8 cellular contexts compared by ENCODE assay signal in genomic region chr12:98513379-98514318, GRCh38. TPM values are rescaled to one million over a fixed set of nuclear protein-coding genes. Genes with fewer than 3 reads are reported as not detected.
DNase-seq lines count a peak whose midpoint lies in the region; ATAC-seq and TF ChIP-seq lines count a peak whose summit lies in the region.

No MANE protein-coding gene starts in this region.

- peak overlapping the region; percentile 98 to 99 (median 99) for H3K4me3 Mint-ChIP-seq in IgD-negative memory B cell
- H3K4me3 Mint-ChIP-seq in activated T-helper 1 cell treated with anti-CD3 and anti-CD28 coated beads, Interleukin-12 subunit alpha, Interleukin-12 subunit beta, Interleukin-2, Interleukin-4 antibody, amounts not matched to agents 30 ng/mL and 10 ng/mL and 1 ng/mL, durations not matched to agents 14 hours and 24 hours and 36 hours = peak overlapping the region; percentile 97
- H3K4me3 Mint-ChIP-seq in mesothelial cell of epicardium = peak overlapping the region; percentile 96

- H3K9me3 Mint-ChIP-seq in IgD-negative memory B cell (peaks cover 0 to 2% (median 0%) of the 10 kb centered on the region in 3 donors), mesothelial cell of epicardium (no peaks in the 10 kb centered on the region)
- no peaks in the 10 kb centered on the region for H3K9me3 Mint-ChIP-seq in activated T-helper 1 cell treated with anti-CD3 and anti-CD28 coated beads, Interleukin-12 subunit alpha, Interleukin-12 subunit beta, Interleukin-2, Interleukin-4 antibody, amounts not matched to agents 30 ng/mL and 10 ng/mL and 1 ng/mL, durations not matched to agents 14 hours and 24 hours and 36 hours

- H3K9me3 ChIP-seq in BLaER1 treated with 17β-estradiol and CSF1 and Interleukin-3, amounts not matched to agents 10 nM and 100 nM (replicated peaks in 1 of 11) = no peaks in the 10 kb centered on the region

- peaks cover 14 to 29% (median 20%) of the 10 kb centered on the region in 10 experiments for H3K4me1 ChIP-seq in BLaER1 treated with 17β-estradiol and CSF1 and Interleukin-3, amounts not matched to agents 10 nM and 100 nM

- peak overlapping the region; percentile 84 to 100 (median 96) for H3K4me3 ChIP-seq in BLaER1 treated with 17β-estradiol and CSF1 and Interleukin-3, amounts not matched to agents 10 nM and 100 nM

- H3K4me1 Mint-ChIP-seq in IgD-negative memory B cell (peaks cover 17 to 49% (median 27%) of the 10 kb centered on the region in 3 donors), mesothelial cell of epicardium (peaks cover 32% of the 10 kb centered on the region)
- peaks cover 14% of the 10 kb centered on the region for H3K4me1 Mint-ChIP-seq in activated T-helper 1 cell treated with anti-CD3 and anti-CD28 coated beads, Interleukin-12 subunit alpha, Interleukin-12 subunit beta, Interleukin-2, Interleukin-4 antibody, amounts not matched to agents 30 ng/mL and 10 ng/mL and 1 ng/mL, durations not matched to agents 14 hours and 24 hours and 36 hours (ENCODE audit: low read depth)

- H3K27ac ChIP-seq in BLaER1 treated with 17β-estradiol and CSF1 and Interleukin-3, amounts not matched to agents 10 nM and 100 nM = peak overlapping the region; percentile 89 to 100 (median 99); a peak in 21 of 22 replicates

- peaks cover 0 to 27% (median 18%) of the 10 kb centered on the region in 11 experiments; a peak in 14 of 22 replicates for H3K36me3 ChIP-seq in BLaER1 treated with 17β-estradiol and CSF1 and Interleukin-3, amounts not matched to agents 10 nM and 100 nM

- H3K27ac Mint-ChIP-seq in IgD-negative memory B cell (peak overlapping the region; percentile 97 to 98 (median 98)), mesothelial cell of epicardium (peak overlapping the region; percentile 99)
- H3K27ac Mint-ChIP-seq in activated T-helper 1 cell treated with anti-CD3 and anti-CD28 coated beads, Interleukin-12 subunit alpha, Interleukin-12 subunit beta, Interleukin-2, Interleukin-4 antibody, amounts not matched to agents 30 ng/mL and 10 ng/mL and 1 ng/mL, durations not matched to agents 14 hours and 24 hours and 36 hours = peak overlapping the region; percentile 77

- no peak for TF ChIP-seq CTCF in mesothelial cell of epicardium (IDR thresholded peaks at IDR 0.05; ENCODE audit: unreplicated experiment)

- H3K36me3 Mint-ChIP-seq in IgD-negative memory B cell = no peaks in the 10 kb centered on the region
- peaks cover 25% of the 10 kb centered on the region for H3K36me3 Mint-ChIP-seq in activated T-helper 1 cell treated with anti-CD3 and anti-CD28 coated beads, Interleukin-12 subunit alpha, Interleukin-12 subunit beta, Interleukin-2, Interleukin-4 antibody, amounts not matched to agents 30 ng/mL and 10 ng/mL and 1 ng/mL, durations not matched to agents 14 hours and 24 hours and 36 hours (ENCODE audit: low read depth)
- H3K36me3 Mint-ChIP-seq in mesothelial cell of epicardium = no peaks in the 10 kb centered on the region

- no peaks in the 10 kb centered on the region for H3K27me3 ChIP-seq in BLaER1 treated with 17β-estradiol and CSF1 and Interleukin-3, amounts not matched to agents 10 nM and 100 nM

- DNase-seq in activated T-helper 1 cell treated with anti-CD3 and anti-CD28 coated beads, Interleukin-12 subunit alpha, Interleukin-12 subunit beta, Interleukin-2, Interleukin-4 antibody, amounts not matched to agents 30 ng/mL and 10 ng/mL and 1 ng/mL, durations not matched to agents 14 hours and 24 hours and 36 hours (ENCODE audit: low spot score) = no peak
- no peak for DNase-seq in mesothelial cell of epicardium (ENCODE audit: low spot score in 2 of 2, unreplicated experiment in 2 of 2)
- DNase-seq in NK-92 treated with Interleukin-12 subunit alpha and Interleukin-12 subunit beta, amount 100 ng/mL, for 24 hours (lab: John Stamatoyannopoulos, UW) = no peak
- DNase-seq in NCI-H128 (lab: John Stamatoyannopoulos, UW; ENCODE audit: unreplicated experiment) = no peak
- no peak for DNase-seq in effector CD8-positive, alpha-beta T cell (lab: John Stamatoyannopoulos, UW)

- H3K27me3 Mint-ChIP-seq in IgD-negative memory B cell (no peaks in the 10 kb centered on the region), mesothelial cell of epicardium (ENCODE audit: low read depth) (no peaks in the 10 kb centered on the region)
- H3K27me3 Mint-ChIP-seq in activated T-helper 1 cell treated with anti-CD3 and anti-CD28 coated beads, Interleukin-12 subunit alpha, Interleukin-12 subunit beta, Interleukin-2, Interleukin-4 antibody, amounts not matched to agents 30 ng/mL and 10 ng/mL and 1 ng/mL, durations not matched to agents 14 hours and 24 hours and 36 hours (ENCODE audit: insufficient read depth) = no peaks in the 10 kb centered on the region

- no peak for ATAC-seq in GM19452 (IDR thresholded peaks at IDR 0.05; ENCODE audit: unreplicated experiment)

- intact Hi-C loops in activated T-helper 1 cell treated with anti-CD3 and anti-CD28 coated beads, Interleukin-12 subunit alpha, Interleukin-12 subunit beta, Interleukin-2, Interleukin-4 antibody, amounts not matched to agents 30 ng/mL and 10 ng/mL and 1 ng/mL, durations not matched to agents 14 hours and 24 hours and 36 hours (cut with micrococcal nuclease) = loop anchor here (2.0 kb wide), 1 partner anchor 19 kb away; no protein-coding TSS in a partner anchor

- peak overlapping the region; percentile 69 to 89 (median 85) for H3K4me2 ChIP-seq in BLaER1 treated with 17β-estradiol and CSF1 and Interleukin-3, amounts not matched to agents 10 nM and 100 nM

- peaks cover 5 to 28% (median 21%) of the 10 kb centered on the region in 11 experiments; a peak in 20 of 22 replicates for H4K20me1 ChIP-seq in BLaER1 treated with 17β-estradiol and CSF1 and Interleukin-3, amounts not matched to agents 10 nM and 100 nM

- H3K9ac ChIP-seq in BLaER1 treated with 17β-estradiol and CSF1 and Interleukin-3, amounts not matched to agents 10 nM and 100 nM = peak overlapping the region; percentile 92 to 100 (median 98)

RNA-seq across cellular contexts. Expression of gene TMPO, which starts 1.7 kb away (rescaled TPM):
- 63.7 TPM for polyA plus RNA-seq in IgD-negative memory B cell
- 314 and 321 TPM in 2 replicates for total RNA-seq in activated T-helper 1 cell treated with anti-CD3 and anti-CD28 coated beads, Interleukin-12 subunit alpha, Interleukin-12 subunit beta, Interleukin-2, Interleukin-4 antibody, amounts not matched to agents 30 ng/mL and 10 ng/mL and 1 ng/mL, durations not matched to agents 14 hours and 24 hours and 36 hours
- total RNA-seq in mesothelial cell of epicardium = 122 to 144 TPM (median 135 TPM) in 3 replicates
